11 cellular contexts compared by ENCODE assay signal in the genomic region with DNA sequence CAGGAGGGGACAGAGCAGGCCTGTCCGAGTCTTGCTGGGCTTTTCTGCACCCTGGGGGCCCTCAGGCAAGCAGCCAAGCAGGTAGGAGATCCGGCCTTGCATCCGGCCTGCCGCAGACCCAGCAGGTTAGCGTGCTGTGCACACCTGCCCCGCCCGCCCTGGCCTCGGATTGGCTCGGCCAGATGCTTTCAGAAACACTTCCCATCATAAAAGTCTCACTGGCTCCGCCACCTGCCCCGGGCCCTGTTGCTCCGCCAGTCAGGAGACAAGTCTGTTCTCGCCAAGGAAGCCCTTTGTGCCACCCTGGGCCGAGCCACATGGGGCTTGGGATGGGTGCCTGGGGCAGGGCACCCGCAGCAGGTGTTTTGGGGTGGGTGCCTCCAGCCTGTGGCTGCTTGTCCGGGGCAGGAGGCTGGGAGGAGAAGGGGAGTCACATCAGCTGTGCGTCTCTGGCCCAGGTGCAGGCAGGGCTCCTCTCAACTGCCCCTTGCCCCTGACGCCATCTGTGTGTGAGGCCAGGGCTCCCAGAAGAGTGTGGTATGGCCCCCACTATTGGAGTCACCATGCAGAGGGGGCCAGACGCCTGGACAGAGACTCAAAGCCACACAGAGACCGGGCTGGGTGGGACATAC.
DNase-seq lines count a peak whose midpoint lies in the region; ATAC-seq and TF ChIP-seq lines count a peak whose summit lies in the region.
"Had no signal": no experiment of that assay in that cellular context is flagged by ENCODE, and none has a peak within 500 bp of the region (broad histone marks: within the 10 kb centered on the region; RNA-seq: fewer than 3 reads in every experiment).

No MANE protein-coding gene starts in this region.

- no peak for TF ChIP-seq CTCF in RWPE1 (conservative IDR thresholded peaks at IDR 0.05; ENCODE audit: low read depth)
- no peak for TF ChIP-seq CTCF in GM13977 (IDR thresholded peaks at IDR 0.05; ENCODE audit: extremely low read depth, insufficient read depth, missing control alignments)

- H3K36me3 Mint-ChIP-seq in activated naive CD4-positive, alpha-beta T cell treated with anti-CD3 and anti-CD28 coated beads, Interleukin-2, amount 10 ng/mL, durations not matched to agents 7 days and 5 days = no peaks in the 10 kb centered on the region

- H3K27ac Mint-ChIP-seq in activated naive CD4-positive, alpha-beta T cell treated with anti-CD3 and anti-CD28 coated beads, Interleukin-2, amount 10 ng/mL, durations not matched to agents 7 days and 5 days = no peak overlapping the region

- CTCF ChIA-PET in activated naive CD4-positive, alpha-beta T cell treated with anti-CD3 and anti-CD28 coated beads, Interleukin-2, amount 10 ng/mL, durations not matched to agents 7 days and 5 days (lab: Charles Lee) = no interaction called here
- CTCF ChIA-PET in RWPE1 (lab: Yijun Ruan, JAX) = interaction anchor here (0.6 to 1.5 kb wide), 4 partner anchors 9 to 227 kb away, joined by 3 to 4 read pairs (median 3); no protein-coding TSS in a partner anchor

- peaks cover 10% of the 10 kb centered on the region for H3K27me3 Mint-ChIP-seq in activated naive CD4-positive, alpha-beta T cell treated with anti-CD3 and anti-CD28 coated beads, Interleukin-2, amount 10 ng/mL, durations not matched to agents 7 days and 5 days

- peak overlapping the region; percentile 97 for H3K27ac ChIP-seq in RWPE1

- H3K4me1 Mint-ChIP-seq in activated naive CD4-positive, alpha-beta T cell treated with anti-CD3 and anti-CD28 coated beads, Interleukin-2, amount 10 ng/mL, durations not matched to agents 7 days and 5 days = no peaks in the 10 kb centered on the region

- in situ Hi-C loops in GM13977 (cut with MboI; ENCODE audit: low pct_unique_long_range_greater_than_20kb, low sequenced_read_pairs, unreplicated experiment) = no loop called here

- ATAC-seq in HG03439 (IDR thresholded peaks at IDR 0.05; ENCODE audit: unreplicated experiment) = no peak

- peak; percentile 14 for DNase-seq in activated naive CD4-positive, alpha-beta T cell treated with anti-CD3 and anti-CD28 coated beads, Interleukin-2, amount 10 ng/mL, durations not matched to agents 7 days and 5 days
- DNase-seq in activated naive CD4-positive, alpha-beta T cell (lab: John Stamatoyannopoulos, UW) = no peak
- DNase-seq in RWPE1 (ENCODE audit: low spot score) (peak; percentile 82), islet precursor cell (peak; percentile 85), GM13977 (ENCODE audit: low spot score) (no peak)
- DNase-seq in stimulated activated naive CD4-positive, alpha-beta T cell (lab: John Stamatoyannopoulos, UW) = no peak
- DNase-seq in activated naive CD4-positive, alpha-beta T cell treated with anti-CD3 and anti-CD28 coated beads, Interleukin-2, amount 50 U/mL, for 16 hours = no peak
- DNase-seq: activated T-cell treated with anti-CD3 and anti-CD28 coated beads, Interleukin-2, amount 50 U/mL, for 48 hours; dermis blood vessel endothelial cell; NCI-H1048 had no signal

- POLR2A ChIA-PET in RWPE1 (lab: Yijun Ruan, JAX; ENCODE audit: low non-redundant PET) = interaction anchor here (0.8 kb wide), 1 partner anchor 9 kb away, joined by 3 read pairs; no protein-coding TSS in a partner anchor

- no peak overlapping the region for H3K4me3 Mint-ChIP-seq in activated naive CD4-positive, alpha-beta T cell treated with anti-CD3 and anti-CD28 coated beads, Interleukin-2, amount 10 ng/mL, durations not matched to agents 7 days and 5 days

- peaks cover 6% of the 10 kb centered on the region for H3K9me3 Mint-ChIP-seq in activated naive CD4-positive, alpha-beta T cell treated with anti-CD3 and anti-CD28 coated beads, Interleukin-2, amount 10 ng/mL, durations not matched to agents 7 days and 5 days

Comparison
In these comparisons a context has a peak if more than half of its experiments do, and no peak if none do; other contexts are left out.
1. DNase-seq: peak in activated naive CD4-positive, alpha-beta T cell treated with anti-CD3 and anti-CD28 coated beads, Interleukin-2, amount 10 ng/mL, durations not matched to agents 7 days and 5 days (single experiment), RWPE1 (single experiment) and islet precursor cell (single experiment); none in activated naive CD4-positive, alpha-beta T cell (0 of 4), stimulated activated naive CD4-positive, alpha-beta T cell (0 of 6), activated naive CD4-positive, alpha-beta T cell treated with anti-CD3 and anti-CD28 coated beads, Interleukin-2, amount 50 U/mL, for 16 hours (single experiment) and GM13977 (single experiment).